Comparison of ENCODE assay signal across 9 cellular contexts in the genomic region with DNA sequence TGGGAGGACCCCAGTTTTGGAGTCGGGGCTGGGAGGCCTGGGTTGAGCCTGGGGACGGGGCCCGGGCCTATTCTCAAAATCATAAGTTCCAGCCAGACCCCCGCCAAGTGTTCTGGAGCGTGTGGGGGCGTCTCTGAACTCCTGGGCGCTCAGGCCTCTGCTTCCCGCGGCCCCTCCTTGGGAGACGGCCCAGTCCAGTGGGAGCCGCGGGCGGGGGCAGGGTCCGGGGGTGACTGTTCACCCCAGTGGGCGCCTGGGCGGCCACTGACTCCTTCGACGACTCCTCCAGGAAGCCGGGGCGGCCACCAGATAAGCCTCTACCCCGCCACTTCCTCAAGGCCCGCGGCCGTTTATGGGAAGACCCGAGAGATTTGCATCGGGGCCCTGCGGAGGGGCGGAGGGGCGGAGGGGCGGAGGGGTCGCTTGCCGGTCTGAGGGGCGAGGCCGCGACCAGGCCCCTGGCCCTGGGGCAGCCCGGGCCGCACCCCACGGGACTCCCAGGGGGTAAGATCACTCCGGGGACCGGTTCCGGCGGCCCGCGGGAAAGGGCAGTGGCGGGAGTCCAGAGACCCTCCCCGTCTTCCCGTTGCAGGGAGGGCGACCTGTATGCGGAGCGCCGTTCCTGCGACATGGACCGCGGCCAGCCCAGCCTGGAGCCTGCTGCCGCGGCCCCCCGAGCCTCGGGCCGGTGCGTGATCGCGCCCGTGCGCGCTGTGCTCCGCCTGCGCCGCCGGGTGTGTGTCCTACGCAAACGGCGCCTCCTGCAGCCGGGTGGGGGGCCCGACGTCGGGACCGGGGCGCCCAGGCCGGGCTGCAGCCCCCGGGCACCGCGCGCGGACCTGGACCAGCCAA. TPM values are rescaled to one million over a fixed set of nuclear protein-coding genes. Genes with fewer than 3 reads are reported as not detected.
A peak's percentile ranks its signal among the peaks of the same experiment; 100 is the strongest.
DNase-seq lines count a peak whose midpoint lies in the region; ATAC-seq and TF ChIP-seq lines count a peak whose summit lies in the region.
"Had no signal": no experiment of that assay in that cellular context is flagged by ENCODE, and none has a peak within 500 bp of the region (broad histone marks: within the 10 kb centered on the region; RNA-seq: fewer than 3 reads in every experiment).

No MANE protein-coding gene starts in this region.

- H3K27me3 ChIP-seq in ACC112 (ENCODE audit: insufficient read depth, low read length) (no peaks in the 10 kb centered on the region), iPS DF 6.9 (ENCODE audit: control insufficient read depth, insufficient read depth, low read length) (no peaks in the 10 kb centered on the region), spleen (replicated peaks in 1 of 7) (no peaks in the 10 kb centered on the region)

- no peaks in the 10 kb centered on the region for H3K27me3 Mint-ChIP-seq in activated naive CD8-positive, alpha-beta T cell

- no peak for TF ChIP-seq CTCF in spleen (IDR thresholded peaks at IDR 0.05 in 8 of 11, conservative IDR thresholded peaks at IDR 0.05 in 3 of 11)

- no peaks in the 10 kb centered on the region for H3K36me3 Mint-ChIP-seq in activated naive CD8-positive, alpha-beta T cell

- H3K27ac Mint-ChIP-seq in activated naive CD8-positive, alpha-beta T cell, result no peak overlapping the region
- H3K27ac Mint-ChIP-seq: brain had no signal

- peak overlapping the region; percentile 91 for H3K4me3 ChIP-seq in ACC112 (ENCODE audit: low read depth, low read length)
- peak overlapping the region; percentile 8; the same call in 1 of the 2 replicates for H3K4me3 ChIP-seq in iPS DF 6.9 (ENCODE audit: low read length)
- peak overlapping the region; percentile 54 to 91 (median 66) for H3K4me3 ChIP-seq in spleen

- peak overlapping the region; percentile 17 for H2AFZ ChIP-seq in ACC112 (ENCODE audit: low read length, unreplicated experiment)

- H3K9me3 Mint-ChIP-seq in activated naive CD8-positive, alpha-beta T cell (ENCODE audit: low read depth), result no peaks in the 10 kb centered on the region

- no CpG with 5 or more reads among the region's 84 CpGs for WGBS in iPS DF 6.9 (ENCODE audit: insufficient coverage, insufficient read length)
- WGBS in spleen, 5 donors, result 19 to 32% (median 30%) methylated on average over 17 to 84 of the region's 84 CpGs

- no peak for DNase-seq in iPS DF 6.9 (ENCODE audit: low read depth, low spot score)
- peak; percentile 89 for DNase-seq in spleen
- DNase-seq in NK-92 treated with Interleukin-12 subunit alpha and Interleukin-12 subunit beta, amount 100 ng/mL, for 24 hours (lab: John Stamatoyannopoulos, UW), result no peak
- DNase-seq in stimulated activated CD4-positive, alpha-beta T cell treated with anti-CD3 and anti-CD28 coated beads, Interleukin-4, amount 100 ng/mL, for 1 hour, result no peak

- H3K4me3 Mint-ChIP-seq in activated naive CD8-positive, alpha-beta T cell, result peak overlapping the region; percentile 69
- H3K4me3 Mint-ChIP-seq: brain had no signal

- ATAC-seq in HG02943 (IDR thresholded peaks at IDR 0.05; ENCODE audit: low read depth, unreplicated experiment), result peak; percentile 12
- no peak for ATAC-seq in HG02588 (IDR thresholded peaks at IDR 0.05; ENCODE audit: unreplicated experiment)

- peaks cover 6% of the 10 kb centered on the region for H3K79me2 ChIP-seq in ACC112 (ENCODE audit: control insufficient read depth, insufficient read depth, low read length, unreplicated experiment)

- peaks cover 24% of the 10 kb centered on the region for H3K4me1 ChIP-seq in ACC112 (ENCODE audit: control insufficient read depth, insufficient read depth, low read length, unreplicated experiment)
- H3K4me1 ChIP-seq in iPS DF 6.9 (ENCODE audit: control insufficient read depth, insufficient read depth, low read length), result peaks cover 4% of the 10 kb centered on the region; the same call in 1 of the 2 replicates
- H3K4me1 ChIP-seq in spleen, result peaks cover 11 to 96% (median 81%) of the 10 kb centered on the region in 6 donors

- H3K4me1 Mint-ChIP-seq in activated naive CD8-positive, alpha-beta T cell (ENCODE audit: low read depth), result peaks cover 8% of the 10 kb centered on the region

- H3K27ac ChIP-seq in ACC112 (ENCODE audit: low read depth, low read length) (peak overlapping the region; percentile 23; the same call in 1 of the 2 replicates), iPS DF 6.9 (ENCODE audit: low read length) (no peak overlapping the region), spleen (peak overlapping the region; percentile 84 to 95 (median 92))

- H3K9me3 ChIP-seq in iPS DF 6.9 (ENCODE audit: control insufficient read depth, insufficient read depth, low read length) (no peaks in the 10 kb centered on the region), spleen (no peaks in the 10 kb centered on the region)

- intact Hi-C loops in spleen (cut with DNase I; ENCODE audit: low total_unique reads), result no loop called here

- no peak for TF ChIP-seq POLR2A in spleen (IDR thresholded peaks at IDR 0.05)

- peaks cover 8% of the 10 kb centered on the region; the same call in 1 of the 2 replicates for H3K36me3 ChIP-seq in ACC112 (ENCODE audit: insufficient read depth, low read length)
- peaks cover 12% of the 10 kb centered on the region; the same call in 1 of the 2 replicates for H3K36me3 ChIP-seq in iPS DF 6.9 (ENCODE audit: control insufficient read depth, insufficient read depth, low read length)
- H3K36me3 ChIP-seq in spleen, result peaks cover 0 to 56% (median 21%) of the 10 kb centered on the region in 6 donors

RNA-seq across cellular contexts. Expression of a gene that starts 0.8 kb away (rescaled TPM):
- 10 to 100 TPM; 23.1 to 39.9 (median 29.4) TPM for total RNA-seq in spleen
- 10 to 100 TPM in 1 of 3 donors, 1 to 10 TPM in 2; 3.2 to 10.8 (median 5.1) TPM for polyA plus RNA-seq in spleen

RNA-seq across cellular contexts. Expression of a gene that starts 23.2 kb away (rescaled TPM):
- 10 to 100 TPM; 27.7 to 46.8 (median 39.9) TPM for total RNA-seq in spleen
- 10 to 100 TPM; 26.6 to 49.7 (median 28.0) TPM for polyA plus RNA-seq in spleen

RNA-seq across cellular contexts. Expression of a gene that starts 23.8 kb away (rescaled TPM):
- 10 to 100 TPM in 3 of 7 donors, 1 to 10 TPM in 4; 5.6 to 24.4 (median 9.4) TPM for total RNA-seq in spleen
- 1 to 10 TPM in 1 of 3 donors, under 1 TPM in 2; 0.37 to 1.3 (median 0.94) TPM for polyA plus RNA-seq in spleen

RNA-seq across cellular contexts. Expression of a gene that starts 27.2 kb away (rescaled TPM):
- not detected for total RNA-seq in spleen
- not detected for polyA plus RNA-seq in spleen

RNA-seq across cellular contexts. Expression of a gene that starts 37.2 kb away (rescaled TPM):
- 100 to 1,000 TPM in 4 of 7 donors, 10 to 100 TPM in 3; 55.1 to 137 (median 102) TPM for total RNA-seq in spleen
- 100 to 1,000 TPM in 2 of 3 donors, 10 to 100 TPM in 1; 59.6 to 112 (median 107) TPM for polyA plus RNA-seq in spleen

Comparison
In these comparisons a context has a peak if more than half of its experiments do, and no peak if none do; other contexts are left out.
1. H3K4me3 ChIP-seq: peak in every context shown above with its lines; median percentile 91 in ACC112; 66 in spleen; 8 in iPS DF 6.9.